Comparison of ENCODE assay signal across 7 cellular contexts in the genomic region with DNA sequence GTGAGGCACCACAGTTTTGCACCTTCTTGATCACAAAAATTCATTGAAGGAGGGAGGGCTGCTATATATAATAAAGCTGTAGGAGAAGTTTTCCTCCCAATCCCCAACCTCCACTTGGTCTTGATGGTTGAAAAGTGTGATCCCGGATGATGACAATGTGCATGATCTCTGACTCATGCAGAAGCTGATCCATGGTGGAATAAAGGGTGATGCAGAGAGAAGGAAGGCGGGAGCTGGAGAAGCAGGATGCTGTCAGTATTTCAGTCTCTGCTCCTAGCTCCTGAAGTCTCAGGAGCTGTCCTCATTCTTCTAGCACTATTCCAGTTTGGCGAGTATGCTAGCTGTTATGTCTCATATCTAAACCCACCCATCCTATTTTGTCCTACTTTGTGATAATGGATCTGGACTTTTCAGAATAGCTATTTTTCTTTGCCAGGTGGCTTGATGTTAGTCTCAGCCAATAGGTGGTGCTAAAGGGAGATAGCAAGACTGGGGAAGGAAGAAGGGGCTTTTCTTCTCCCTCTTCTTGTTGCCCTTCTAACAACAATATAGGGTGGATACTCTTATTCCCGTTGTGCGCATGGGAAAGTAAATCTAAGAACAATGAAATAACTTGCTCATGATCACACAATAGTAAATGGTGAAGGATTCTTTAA.
DNase-seq lines count a peak whose midpoint lies in the region; ATAC-seq and TF ChIP-seq lines count a peak whose summit lies in the region.

No MANE protein-coding gene starts in this region.

- H3K4me3 ChIP-seq in brain microvascular endothelial cell (ENCODE audit: low read depth, low read length), result no peak overlapping the region

- POLR2A ChIA-PET in GM10248 (lab: Yijun Ruan, JAX), result interaction anchor here (0.7 kb wide), 1 partner anchor 22 kb away, joined by 6 read pairs; no protein-coding TSS in a partner anchor

- no peaks in the 10 kb centered on the region for H3K36me3 Mint-ChIP-seq in osteocyte (ENCODE audit: unreplicated experiment)

- ATAC-seq in left lobe of liver (no peak), HG02852 (IDR thresholded peaks at IDR 0.05; ENCODE audit: unreplicated experiment) (no peak)

- no peak overlapping the region for H3K4me3 Mint-ChIP-seq in osteocyte (ENCODE audit: unreplicated experiment)

- H3K36me3 ChIP-seq in brain microvascular endothelial cell (replicated peaks), result no peaks in the 10 kb centered on the region

- DNase-seq in GM10248 (ENCODE audit: extremely low spot score), result peak; percentile 41
- peak; percentile 12 for DNase-seq in brain microvascular endothelial cell
- DNase-seq in osteocyte (ENCODE audit: extremely low spot score, unreplicated experiment), result no peak
- no peak for DNase-seq in left lobe of liver (ENCODE audit: low spot score)
- DNase-seq in activated CD4-positive, alpha-beta T cell treated with anti-CD3 and anti-CD28 coated beads for 4 hours, result no peak

- H3K27ac Mint-ChIP-seq in osteocyte (ENCODE audit: unreplicated experiment), result no peak overlapping the region

- no peaks in the 10 kb centered on the region for H3K4me1 Mint-ChIP-seq in osteocyte (ENCODE audit: unreplicated experiment)

- no peak overlapping the region for H3K27ac ChIP-seq in brain microvascular endothelial cell

- peak; percentile 68 for TF ChIP-seq CTCF in GM10248 (IDR thresholded peaks at IDR 0.05; ENCODE audit: control extremely low read depth, extremely low read depth, low read depth, missing control alignments)
- peak; percentile 53 for TF ChIP-seq CTCF in LNCAP (IDR thresholded peaks at IDR 0.05)
- peak; percentile 69 for TF ChIP-seq CTCF in brain microvascular endothelial cell (IDR thresholded peaks at IDR 0.05; ENCODE audit: low read depth, low read length, missing control alignments)
- TF ChIP-seq CTCF in osteocyte (IDR thresholded peaks at IDR 0.05), result peak; percentile 35

- no peaks in the 10 kb centered on the region for H3K9me3 Mint-ChIP-seq in osteocyte (ENCODE audit: unreplicated experiment)

- peaks cover 2% of the 10 kb centered on the region for H3K27me3 Mint-ChIP-seq in osteocyte (ENCODE audit: unreplicated experiment)

- in situ Hi-C loops in brain microvascular endothelial cell (cut with HindIII; ENCODE audit: low pct_ligation_motif_present, low sequenced_read_pairs), result no loop called here

- CTCF ChIA-PET in GM10248 (lab: Yijun Ruan, JAX), result interaction anchor here (0.6 to 3.3 kb wide), 28 partner anchors 8 to 813 kb away, joined by 3 to 30 read pairs (median 5); no protein-coding TSS in a partner anchor

- no peaks in the 10 kb centered on the region for H3K27me3 ChIP-seq in brain microvascular endothelial cell (replicated peaks)

Comparison
In these comparisons a context has a peak if more than half of its experiments do, and no peak if none do; other contexts are left out.
1. DNase-seq: peak in GM10248 (single experiment) and brain microvascular endothelial cell (single experiment); none in osteocyte (single experiment), left lobe of liver (single experiment) and activated CD4-positive, alpha-beta T cell treated with anti-CD3 and anti-CD28 coated beads for 4 hours (0 of 2).
2. Peak in every context shown above with its lines, with median percentiles within 50 percentile points of each other: CTCF ChIP-seq.